25 cellular contexts compared by ENCODE assay signal in genomic region chr16:73848993-73849392, GRCh38.
"Had no signal": no experiment of that assay in that cellular context is flagged by ENCODE, and none has a peak within 500 bp of the region (broad histone marks: within the 10 kb centered on the region; RNA-seq: fewer than 3 reads in every experiment).

No MANE protein-coding gene starts in this region.

- H3K27ac ChIP-seq: esophagus squamous epithelium, heart right ventricle, lower lobe of right lung, psoas muscle, skin epidermis, suprapubic skin had no signal

- H3K4me1 ChIP-seq: esophagus squamous epithelium, lower lobe of right lung, suprapubic skin had no signal

- DNase-seq: cortex of kidney; effector memory CD8-positive, alpha-beta T cell; erythroblast; esophagus squamous epithelium; foreskin melanocyte; glutamatergic neuron; heart right ventricle; hypothalamus; immature natural killer cell; islet precursor cell; kidney glomerular epithelial cell; left ventricle myocardium superior; lower lobe of right lung; naive thymus-derived CD4-positive, alpha-beta T cell; nucleus accumbens; posterior cingulate gyrus; psoas muscle; right cardiac atrium; stimulated activated CD4-positive, alpha-beta T cell treated with anti-CD3 and anti-CD28 coated beads, Interleukin-15, amount 100 ng/mL, for 24 hours; stimulated activated CD4-positive, alpha-beta T cell treated with anti-CD3 and anti-CD28 coated beads, Interleukin-2, amount 100 ng/mL, for 48 hours; stimulated activated naive B cell treated with anti-CD40 and anti-IgM and Interleukin-4, amounts not matched to agents 10 μg/mL and 1 μg/mL and 100 μg/mL, for 72 hours; trophoblast cell had no signal

- H3K27me3 ChIP-seq: esophagus squamous epithelium, heart right ventricle, suprapubic skin had no signal

- H3K4me3 ChIP-seq: esophagus squamous epithelium, heart right ventricle, lower lobe of right lung, psoas muscle, skin epidermis, suprapubic skin had no signal

- H3K9me3 ChIP-seq: esophagus squamous epithelium, heart right ventricle, lower lobe of right lung, psoas muscle, suprapubic skin had no signal

- H3K36me3 ChIP-seq: esophagus squamous epithelium, heart right ventricle, lower lobe of right lung, suprapubic skin had no signal

- ATAC-seq: effector memory CD8-positive, alpha-beta T cell; heart right ventricle; left ventricle myocardium superior; lower lobe of right lung; naive thymus-derived CD4-positive, alpha-beta T cell; psoas muscle; right cardiac atrium; stimulated activated naive B cell treated with anti-CD40 and anti-IgM and Interleukin-4, amounts not matched to agents 10 μg/mL and 1 μg/mL and 100 μg/mL, for 72 hours had no signal

- FAIRE-seq: endometrium had no signal
